Comparison of ENCODE assay signal across 20 cellular contexts in genomic region chr19:40412866-40413265, GRCh38. TPM values are rescaled to one million over a fixed set of nuclear protein-coding genes. Genes with fewer than 3 reads are reported as not detected.
DNase-seq lines count a peak whose midpoint lies in the region; ATAC-seq and TF ChIP-seq lines count a peak whose summit lies in the region.
"Had no signal": no experiment of that assay in that cellular context is flagged by ENCODE, and none has a peak within 500 bp of the region (broad histone marks: within the 10 kb centered on the region; RNA-seq: fewer than 3 reads in every experiment).

No MANE protein-coding gene starts in this region.

- no peak overlapping the region for H3K14ac ChIP-seq in trophoblast cell (ENCODE audit: low read length)

- peaks cover 12% of the 10 kb centered on the region for H3K4me1 Mint-ChIP-seq in glutamatergic neuron (ENCODE audit: low read depth, unreplicated experiment)

- no peak for ATAC-seq in GM21515 (IDR thresholded peaks at IDR 0.05; ENCODE audit: unreplicated experiment)
- no peak for ATAC-seq in HG02885 (IDR thresholded peaks at IDR 0.05; ENCODE audit: poor library complexity, unreplicated experiment)
- ATAC-seq: activated CD4-positive, alpha-beta T cell treated with anti-CD3 and anti-CD28 coated beads for 36 hours; activated CD8-positive, alpha-beta memory T cell treated with anti-CD3 and anti-CD28 coated beads, Interleukin-2, amount 10 ng/mL, durations not matched to agents 7 days and 5 days; natural killer cell treated with Interleukin-12 subunit alpha and Interleukin-12 subunit beta and Interleukin-15 and Interleukin-18, amount 100 ng/mL, for 72 hours had no signal

- H3K27me3 Mint-ChIP-seq in glutamatergic neuron (ENCODE audit: unreplicated experiment) = no peaks in the 10 kb centered on the region

- no peaks in the 10 kb centered on the region for H3K27me3 ChIP-seq in HUES6 (ENCODE audit: control insufficient read depth, insufficient read depth, low read length)
- no peaks in the 10 kb centered on the region for H3K27me3 ChIP-seq in trophoblast cell (ENCODE audit: insufficient read depth, low read length)
- H3K27me3 ChIP-seq: adrenal gland, cardiac muscle cell had no signal

- H2BK120ac ChIP-seq in trophoblast cell (ENCODE audit: insufficient read depth, low read length, poor library complexity) = no peak overlapping the region

- H2AFZ ChIP-seq in trophoblast cell (ENCODE audit: insufficient read depth, low read length, poor library complexity) = no peak overlapping the region

- no peak overlapping the region for H2AK5ac ChIP-seq in trophoblast cell (ENCODE audit: low read length)

- H4K12ac ChIP-seq in trophoblast cell (ENCODE audit: low read depth, low read length) = no peak overlapping the region

- peak overlapping the region; percentile 30 for H3K4me3 Mint-ChIP-seq in glutamatergic neuron (ENCODE audit: unreplicated experiment)
- H3K4me3 Mint-ChIP-seq: activated CD4-positive, alpha-beta T cell treated with anti-CD3 and anti-CD28 coated beads for 36 hours; activated CD8-positive, alpha-beta memory T cell treated with anti-CD3 and anti-CD28 coated beads, Interleukin-2, amount 10 ng/mL, durations not matched to agents 7 days and 5 days had no signal

- H2BK12ac ChIP-seq in trophoblast cell (ENCODE audit: low read length) = no peak overlapping the region

- TF ChIP-seq CTCF in glutamatergic neuron (IDR thresholded peaks at IDR 0.05; ENCODE audit: partially characterized antibody, unreplicated experiment) = no peak

- H3K9me3 ChIP-seq in HUES6 (ENCODE audit: control insufficient read depth, insufficient read depth, low read depth, low read length) (no peaks in the 10 kb centered on the region), trophoblast cell (ENCODE audit: insufficient read depth, low read depth, low read length) (peaks cover 2% of the 10 kb centered on the region)
- H3K9me3 ChIP-seq: adrenal gland, prostate gland had no signal

- no CpG with 5 or more reads among the region's 4 CpGs for WGBS in trophoblast cell (ENCODE audit: extremely low coverage, insufficient coverage, insufficient read length)

- H2BK5ac ChIP-seq in trophoblast cell (ENCODE audit: low read depth, low read length, poor library complexity) = no peak overlapping the region

- H3K27ac ChIP-seq in HUES6 (ENCODE audit: low read depth, low read length) (no peak overlapping the region), trophoblast cell (ENCODE audit: low read depth, low read length) (no peak overlapping the region)
- H3K27ac ChIP-seq: cardiac muscle cell had no signal

- H3K79me2 ChIP-seq in trophoblast cell (ENCODE audit: control insufficient read depth, insufficient read depth, low read length, poor library complexity) = no peaks in the 10 kb centered on the region

- H4K8ac ChIP-seq in trophoblast cell (ENCODE audit: low read depth, low read length) = no peak overlapping the region

- H3K23ac ChIP-seq in trophoblast cell (ENCODE audit: low read length) = no peak overlapping the region

- DNase-seq in glutamatergic neuron (no peak), trophoblast cell (no peak)
- DNase-seq in effector CD4-positive, alpha-beta T cell = no peak
- DNase-seq: activated CD4-positive, alpha-beta T cell treated with anti-CD3 and anti-CD28 coated beads for 36 hours; activated CD8-positive, alpha-beta memory T cell treated with anti-CD3 and anti-CD28 coated beads, Interleukin-2, amount 10 ng/mL, durations not matched to agents 7 days and 5 days; adrenal gland; COR-L47; effector CD8-positive, alpha-beta T cell; MM.1S; NCI-H187 treated with DMSO at 0.1 percent for 48 hours; NCI-H226; RPMI8226; substantia nigra had no signal

- H3K4me3 ChIP-seq in HUES6 (ENCODE audit: low read depth, low read length) (peak overlapping the region; percentile 26), trophoblast cell (ENCODE audit: low read depth, low read length) (no peak overlapping the region)
- H3K4me3 ChIP-seq: adrenal gland, cardiac muscle cell, prostate gland had no signal

- peak overlapping the region; percentile 17 for H3K4me2 ChIP-seq in trophoblast cell (ENCODE audit: low read length)

- H3K9ac ChIP-seq in HUES6 (ENCODE audit: low read length) = no peak overlapping the region
- no peak overlapping the region for H3K9ac ChIP-seq in trophoblast cell (ENCODE audit: low read length)

- peaks cover 7% of the 10 kb centered on the region for H3K79me1 ChIP-seq in trophoblast cell (ENCODE audit: low read length)

- no peaks in the 10 kb centered on the region for H3K36me3 Mint-ChIP-seq in glutamatergic neuron (ENCODE audit: unreplicated experiment)
- H3K36me3 Mint-ChIP-seq: activated CD8-positive, alpha-beta memory T cell treated with anti-CD3 and anti-CD28 coated beads, Interleukin-2, amount 10 ng/mL, durations not matched to agents 7 days and 5 days; natural killer cell treated with Interleukin-12 subunit alpha and Interleukin-12 subunit beta and Interleukin-15 and Interleukin-18, amount 100 ng/mL, for 72 hours had no signal

- H3K4ac ChIP-seq in trophoblast cell (ENCODE audit: low read depth, low read length) = no peak overlapping the region

- H3K4me1 ChIP-seq in HUES6 (ENCODE audit: control insufficient read depth, insufficient read depth, low read length) (peaks cover 44% of the 10 kb centered on the region), trophoblast cell (ENCODE audit: control insufficient read depth in 1 of 2, insufficient read depth in 2 of 2, low read length in 2 of 2) (peaks cover 8 to 10% of the 10 kb centered on the region in 2 experiments)
- H3K4me1 ChIP-seq: prostate gland had no signal

- peaks cover 4% of the 10 kb centered on the region for H3K9me3 Mint-ChIP-seq in glutamatergic neuron (ENCODE audit: unreplicated experiment)
- H3K9me3 Mint-ChIP-seq: activated T-helper 2 cell treated with anti-CD3 and anti-CD28 coated beads, Interferon-gamma antibody, Interleukin-2, Interleukin-4, amounts not matched to agents 10 μg/mL and 5 μg/mL and 100 μg/mL, durations not matched to agents 14 hours and 24 hours and 36 hours; natural killer cell treated with Interleukin-12 subunit alpha and Interleukin-12 subunit beta and Interleukin-15 and Interleukin-18, amount 100 ng/mL, for 72 hours had no signal

- no peak overlapping the region for H4K91ac ChIP-seq in trophoblast cell (ENCODE audit: low read depth, low read length)

- no peak overlapping the region for H3K18ac ChIP-seq in trophoblast cell (ENCODE audit: low read length)

- no peak overlapping the region for H3K27ac Mint-ChIP-seq in glutamatergic neuron (ENCODE audit: unreplicated experiment)
- H3K27ac Mint-ChIP-seq: activated CD4-positive, alpha-beta T cell treated with anti-CD3 and anti-CD28 coated beads for 36 hours; activated CD8-positive, alpha-beta memory T cell treated with anti-CD3 and anti-CD28 coated beads, Interleukin-2, amount 10 ng/mL, durations not matched to agents 7 days and 5 days; activated T-helper 2 cell treated with anti-CD3 and anti-CD28 coated beads, Interferon-gamma antibody, Interleukin-2, Interleukin-4, amounts not matched to agents 10 μg/mL and 5 μg/mL and 100 μg/mL, durations not matched to agents 14 hours and 24 hours and 36 hours; natural killer cell treated with Interleukin-12 subunit alpha and Interleukin-12 subunit beta and Interleukin-15 and Interleukin-18, amount 100 ng/mL, for 72 hours had no signal

- H3K36me3 ChIP-seq in HUES6 (ENCODE audit: control insufficient read depth, insufficient read depth, low read length) (no peaks in the 10 kb centered on the region), trophoblast cell (ENCODE audit: control insufficient read depth in 1 of 2, insufficient read depth in 2 of 2, low read length in 2 of 2) (no peaks in the 10 kb centered on the region)
- H3K36me3 ChIP-seq: adrenal gland, cardiac muscle cell, prostate gland had no signal

RNA-seq across cellular contexts. Expression of gene PRX, which starts 0.3 kb away (rescaled TPM):
- total RNA-seq in glutamatergic neuron (ENCODE audit: unreplicated experiment) = 4.7 TPM
- 1.9 and 2.0 TPM in 2 replicates for polyA plus RNA-seq in trophoblast cell (2013)

RNA-seq across cellular contexts. Expression of gene SERTAD1, which starts 12.9 kb away (rescaled TPM):
- 3.6 TPM for total RNA-seq in glutamatergic neuron (ENCODE audit: unreplicated experiment)
- polyA plus RNA-seq in trophoblast cell (2013) = 9.6 and 10.1 TPM in 2 replicates

RNA-seq across cellular contexts. Expression of gene HIPK4, which starts 22.9 kb away (rescaled TPM):
- total RNA-seq in glutamatergic neuron (ENCODE audit: unreplicated experiment) = not detected
- polyA plus RNA-seq in trophoblast cell (2013) = 0.08 and 0.12 TPM in 2 replicates
- total RNA-seq: activated CD8-positive, alpha-beta memory T cell treated with anti-CD3 and anti-CD28 coated beads, Interleukin-2, amount 10 ng/mL, durations not matched to agents 7 days and 5 days; natural killer cell treated with Interleukin-12 subunit alpha and Interleukin-12 subunit beta and Interleukin-15 and Interleukin-18, amount 100 ng/mL, for 72 hours had no signal

RNA-seq across cellular contexts. Expression of gene SERTAD3, which starts 31.3 kb away (rescaled TPM):
- 30.1 TPM for total RNA-seq in glutamatergic neuron (ENCODE audit: unreplicated experiment)
- polyA plus RNA-seq in trophoblast cell (2013) = 30.6 and 31.9 TPM in 2 replicates

RNA-seq across cellular contexts. Expression of gene BLVRB, which starts 52.7 kb away (rescaled TPM):
- total RNA-seq in glutamatergic neuron (ENCODE audit: unreplicated experiment) = 7.2 TPM
- polyA plus RNA-seq in trophoblast cell (2013) = 69.2 and 70.1 TPM in 2 replicates
